ENCODE assay signal across 1 cellular context in the genomic region with DNA sequence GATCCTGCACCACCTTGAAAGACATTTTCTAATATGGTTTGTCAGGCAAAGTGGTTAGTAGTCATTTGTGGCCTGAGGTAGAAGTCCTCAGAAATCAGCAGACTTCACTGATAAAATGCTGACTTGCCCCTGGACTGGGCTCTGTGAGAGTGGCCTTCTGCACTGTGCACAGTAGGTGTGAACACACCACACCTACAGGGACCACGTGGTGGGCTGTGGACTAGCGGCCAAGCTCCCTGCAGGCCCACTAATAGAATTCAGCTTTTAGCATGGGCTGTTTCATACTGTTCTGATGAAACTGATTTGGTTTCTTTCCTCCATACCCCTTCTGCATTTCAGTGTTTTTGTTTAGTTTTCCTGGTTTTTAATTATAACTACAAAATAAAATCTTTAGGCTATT.
TF ChIP-seq lines count a peak whose summit lies in the region.

No MANE protein-coding gene starts in this region.

TF ChIP-seq in GM23338, 12 proteins besides CTCF, POLR2A, EP300 and RAD21:
- TF ChIP-seq, protein P1, sequence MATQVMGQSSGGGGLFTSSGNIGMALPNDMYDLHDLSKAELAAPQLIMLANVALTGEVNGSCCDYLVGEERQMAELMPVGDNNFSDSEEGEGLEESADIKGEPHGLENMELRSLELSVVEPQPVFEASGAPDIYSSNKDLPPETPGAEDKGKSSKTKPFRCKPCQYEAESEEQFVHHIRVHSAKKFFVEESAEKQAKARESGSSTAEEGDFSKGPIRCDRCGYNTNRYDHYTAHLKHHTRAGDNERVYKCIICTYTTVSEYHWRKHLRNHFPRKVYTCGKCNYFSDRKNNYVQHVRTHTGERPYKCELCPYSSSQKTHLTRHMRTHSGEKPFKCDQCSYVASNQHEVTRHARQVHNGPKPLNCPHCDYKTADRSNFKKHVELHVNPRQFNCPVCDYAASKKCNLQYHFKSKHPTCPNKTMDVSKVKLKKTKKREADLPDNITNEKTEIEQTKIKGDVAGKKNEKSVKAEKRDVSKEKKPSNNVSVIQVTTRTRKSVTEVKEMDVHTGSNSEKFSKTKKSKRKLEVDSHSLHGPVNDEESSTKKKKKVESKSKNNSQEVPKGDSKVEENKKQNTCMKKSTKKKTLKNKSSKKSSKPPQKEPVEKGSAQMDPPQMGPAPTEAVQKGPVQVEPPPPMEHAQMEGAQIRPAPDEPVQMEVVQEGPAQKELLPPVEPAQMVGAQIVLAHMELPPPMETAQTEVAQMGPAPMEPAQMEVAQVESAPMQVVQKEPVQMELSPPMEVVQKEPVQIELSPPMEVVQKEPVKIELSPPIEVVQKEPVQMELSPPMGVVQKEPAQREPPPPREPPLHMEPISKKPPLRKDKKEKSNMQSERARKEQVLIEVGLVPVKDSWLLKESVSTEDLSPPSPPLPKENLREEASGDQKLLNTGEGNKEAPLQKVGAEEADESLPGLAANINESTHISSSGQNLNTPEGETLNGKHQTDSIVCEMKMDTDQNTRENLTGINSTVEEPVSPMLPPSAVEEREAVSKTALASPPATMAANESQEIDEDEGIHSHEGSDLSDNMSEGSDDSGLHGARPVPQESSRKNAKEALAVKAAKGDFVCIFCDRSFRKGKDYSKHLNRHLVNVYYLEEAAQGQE (IDR thresholded peaks at IDR 0.05; ENCODE audit: unreplicated experiment), result no peak
- TF ChIP-seq, protein P2, sequence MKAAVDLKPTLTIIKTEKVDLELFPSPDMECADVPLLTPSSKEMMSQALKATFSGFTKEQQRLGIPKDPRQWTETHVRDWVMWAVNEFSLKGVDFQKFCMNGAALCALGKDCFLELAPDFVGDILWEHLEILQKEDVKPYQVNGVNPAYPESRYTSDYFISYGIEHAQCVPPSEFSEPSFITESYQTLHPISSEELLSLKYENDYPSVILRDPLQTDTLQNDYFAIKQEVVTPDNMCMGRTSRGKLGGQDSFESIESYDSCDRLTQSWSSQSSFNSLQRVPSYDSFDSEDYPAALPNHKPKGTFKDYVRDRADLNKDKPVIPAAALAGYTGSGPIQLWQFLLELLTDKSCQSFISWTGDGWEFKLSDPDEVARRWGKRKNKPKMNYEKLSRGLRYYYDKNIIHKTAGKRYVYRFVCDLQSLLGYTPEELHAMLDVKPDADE (IDR thresholded peaks at IDR 0.05), result no peak
- no peak for TF ChIP-seq ZNF331 (CRISPR knock-in tag; IDR thresholded peaks at IDR 0.05; ENCODE audit: low read depth)
- no peak for TF ChIP-seq CREB1 (CRISPR knock-in tag; IDR thresholded peaks at IDR 0.05; ENCODE audit: low read depth)
- no peak for TF ChIP-seq EZH2 (IDR thresholded peaks at IDR 0.05; ENCODE audit: low read depth, unreplicated experiment)
